8 cellular contexts compared by ENCODE assay signal in the genomic region with DNA sequence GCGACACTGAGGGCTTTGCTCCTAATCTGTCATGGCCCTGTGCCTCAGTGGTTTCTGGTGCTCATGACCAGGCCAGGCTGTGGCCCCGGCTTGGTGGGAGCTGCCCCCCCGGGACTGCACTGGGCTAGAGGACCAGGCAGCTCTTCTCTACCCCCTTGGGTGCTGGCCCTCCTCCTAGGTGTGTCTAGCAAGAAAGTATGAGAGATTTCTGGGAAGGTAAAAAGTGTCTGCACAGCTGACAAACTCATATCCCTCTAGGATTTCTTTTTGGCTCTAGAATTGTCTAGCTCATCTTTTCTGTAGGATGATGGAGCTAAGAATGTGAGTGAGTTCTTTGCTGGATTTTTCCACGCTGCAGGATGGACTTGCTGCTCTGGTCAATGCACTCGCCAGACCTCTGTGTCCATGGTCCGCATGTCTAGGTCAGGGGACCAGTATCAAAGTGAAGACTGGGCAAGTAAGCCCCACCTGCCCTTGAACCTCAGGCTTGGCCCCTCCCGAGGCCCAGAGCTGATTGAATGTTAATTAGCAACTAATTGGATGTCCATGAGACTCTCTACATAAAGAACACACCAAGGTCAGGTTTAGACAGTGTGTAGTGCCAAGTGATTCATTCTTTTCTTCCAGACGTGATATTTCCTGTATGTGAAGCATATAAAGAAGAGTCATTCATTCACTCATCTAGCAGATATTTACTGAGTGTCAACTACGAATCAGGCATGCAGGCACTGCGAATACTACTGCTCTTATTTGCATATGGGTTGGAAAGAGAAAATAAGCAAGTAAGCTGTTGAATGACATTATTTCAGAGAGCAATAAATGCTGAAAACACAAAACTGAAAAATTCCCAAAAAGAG. TPM values are rescaled to one million over a fixed set of nuclear protein-coding genes. Genes with fewer than 3 reads are reported as not detected.
DNase-seq lines count a peak whose midpoint lies in the region; ATAC-seq, FAIRE-seq and TF ChIP-seq lines count a peak whose summit lies in the region.

No MANE protein-coding gene starts in this region.

- intact Hi-C loops in HCT116 (cut with micrococcal nuclease): loop anchor here (5.0 kb wide), 1 partner anchor 39 kb away; no protein-coding TSS in a partner anchor
- intact Hi-C loops in HepG2 (cut with micrococcal nuclease; ENCODE audit: unreplicated experiment): loop anchor here (1.0 to 2.0 kb wide), 3 partner anchors 19 to 41 kb away; no protein-coding TSS in a partner anchor

- CTCF ChIA-PET in AG04449 (lab: Yijun Ruan, JAX): interaction anchor here (0.7 to 6.4 kb wide), 10 partner anchors 20 to 232 kb away, joined by 3 to 77 read pairs (median 4); no protein-coding TSS in a partner anchor
- CTCF ChIA-PET in HCT116 (lab: Charles Lee): interaction anchor here (0.7 to 5.3 kb wide), 3 partner anchors 20 to 46 kb away, joined by 3 to 51 read pairs (median 4); no protein-coding TSS in a partner anchor
- CTCF ChIA-PET in HepG2 (lab: Yijun Ruan, JAX; ENCODE audit: low intra/inter-chr PET ratio, low total read pairs): no interaction called here

- ATAC-seq in HCT116 (peak; percentile 26), HepG2 (peak; percentile 9), GM19455 (IDR thresholded peaks at IDR 0.05; ENCODE audit: unreplicated experiment) (no peak)
- ATAC-seq in activated naive CD8-positive, alpha-beta T cell treated with anti-CD3 and anti-CD28 coated beads, Interleukin-2, amount 50 U/mL, for 24 hours: peak; percentile 80

- peak overlapping the region; percentile 86 for H3K27ac Mint-ChIP-seq in activated naive CD8-positive, alpha-beta T cell treated with anti-CD3 and anti-CD28 coated beads, Interleukin-2, amount 50 U/mL, for 24 hours

- peak overlapping the region; percentile 81 for H3K4me3 Mint-ChIP-seq in activated naive CD8-positive, alpha-beta T cell treated with anti-CD3 and anti-CD28 coated beads, Interleukin-2, amount 50 U/mL, for 24 hours

- 22% methylated on average over 9 of the region's 10 CpGs for WGBS in HepG2 (ENCODE audit: low lambda C conversion rate)
- 53% methylated on average over 10 of the region's 10 CpGs for WGBS in urinary bladder

- in situ Hi-C loops in HepG2 (cut with HindIII; ENCODE audit: extremely low pct_ligation_motif_present, low pct_unique_long_range_greater_than_20kb): no loop called here

- H3K9ac ChIP-seq in HCT116 (ENCODE audit: low read length): peak overlapping the region; percentile 77
- peak overlapping the region; percentile 74 for H3K9ac ChIP-seq in HepG2 (ENCODE audit: insufficient read depth, low read depth, low read length)

- H2AFZ ChIP-seq in HCT116 (ENCODE audit: low read depth, low read length, poor library complexity, severe bottlenecking) (no peak overlapping the region), HepG2 (ENCODE audit: low read length) (no peak overlapping the region)

- no TSS peak for BruUV-seq in HCT116 (replicated peaks; lab: Mats Ljungman, UMichigan)
- BruUV-seq in HepG2 (replicated peaks; lab: Mats Ljungman, UMichigan): no TSS peak

- DNase-seq in AG04449 (ENCODE audit: low read depth, low spot score) (no peak), HCT116 (ENCODE audit: low read depth, low spot score) (no peak), HepG2 (ENCODE audit: low spot score) (no peak), NCI-H146 (lab: John Stamatoyannopoulos, UW) (no peak), pons (ENCODE audit: low spot score) (no peak)
- DNase-seq in activated naive CD8-positive, alpha-beta T cell treated with anti-CD3 and anti-CD28 coated beads, Interleukin-2, amount 50 U/mL, for 24 hours: no peak

- no peaks in the 10 kb centered on the region for H3K36me3 Mint-ChIP-seq in activated naive CD8-positive, alpha-beta T cell treated with anti-CD3 and anti-CD28 coated beads, Interleukin-2, amount 50 U/mL, for 24 hours (ENCODE audit: low read depth)

- no peak for TF ChIP-seq RAD21 in HCT116 (IDR thresholded peaks at IDR 0.05; ENCODE audit: low read depth)
- no peak for TF ChIP-seq RAD21 in HepG2 (CRISPR knock-in tag; IDR thresholded peaks at IDR 0.05)

- H3K36me3 ChIP-seq in HCT116 (ENCODE audit: control insufficient read depth in 1 of 2, insufficient read depth in 2 of 2, low read length in 2 of 2) (no peaks in the 10 kb centered on the region), HepG2 (replicated peaks in 1 of 2; ENCODE audit: control insufficient read depth in 1 of 2, insufficient read depth in 2 of 2, low read length in 2 of 2) (no peaks in the 10 kb centered on the region), urinary bladder (ENCODE audit: insufficient read depth) (no peaks in the 10 kb centered on the region)

- TF ChIP-seq CTCF in AG04449 (IDR thresholded peaks at IDR 0.05; ENCODE audit: insufficient read depth, low read length, missing control alignments) (no peak), HCT116 (IDR thresholded peaks at IDR 0.05 in 2 of 3, conservative IDR thresholded peaks at IDR 0.05 in 1 of 3; ENCODE audit: borderline replicate concordance in 1 of 3, insufficient read depth in 1 of 3, low read depth in 2 of 3, low read length in 2 of 3) (no peak), HepG2 (CRISPR knock-in tag; IDR thresholded peaks at IDR 0.05) (no peak)

- no peaks in the 10 kb centered on the region for H3K9me2 ChIP-seq in HCT116 (ENCODE audit: insufficient read depth)

- FAIRE-seq in HepG2 (lab: Jason Lieb, UNC): no peak

- POLR2A ChIA-PET in AG04449 (lab: Yijun Ruan, JAX): no interaction called here
- POLR2A ChIA-PET in HCT116 (lab: Charles Lee): interaction anchor here (0.6 to 1.0 kb wide), 2 partner anchors 20 to 41 kb away, joined by 3 read pairs; no protein-coding TSS in a partner anchor
- POLR2A ChIA-PET in HepG2 (lab: Yijun Ruan, JAX): interaction anchor here (0.7 to 5.3 kb wide), 9 partner anchors 8 to 41 kb away, joined by 3 to 103 read pairs (median 29); a partner anchor contains a TSS

- H3K27ac ChIP-seq in HCT116 (ENCODE audit: low read depth, low read length) (peak overlapping the region; percentile 80), HepG2 (ENCODE audit: extremely low read length, insufficient read depth, low read length) (peak overlapping the region; percentile 51), urinary bladder (ENCODE audit: low read depth) (peak overlapping the region; percentile 1)

- TF ChIP-seq EP300 in HepG2 (IDR thresholded peaks at IDR 0.05; ENCODE audit: low read depth in 2 of 2, low read length in 2 of 2) (no peak), HepG2 (CRISPR knock-in tag; IDR thresholded peaks at IDR 0.05; ENCODE audit: borderline replicate concordance) (no peak)

- no peaks in the 10 kb centered on the region for H3K9me3 ChIP-seq in HCT116 (ENCODE audit: control insufficient read depth in 1 of 2, insufficient read depth in 1 of 2, low read depth in 1 of 2, low read length in 2 of 2)
- H3K9me3 ChIP-seq in HepG2 (ENCODE audit: low read length): no peaks in the 10 kb centered on the region

- H3K27me3 ChIP-seq in HCT116 (ENCODE audit: insufficient read depth, low read length) (no peaks in the 10 kb centered on the region), HepG2 (ENCODE audit: control insufficient read depth in 1 of 2, insufficient read depth in 2 of 2, low read length in 2 of 2) (no peaks in the 10 kb centered on the region; a peak in 1 of 5 replicates)

- H4K20me1 ChIP-seq in HCT116 (ENCODE audit: insufficient read depth): no peaks in the 10 kb centered on the region
- H4K20me1 ChIP-seq in HepG2 (ENCODE audit: insufficient read depth, low read length): no peaks in the 10 kb centered on the region

- no peaks in the 10 kb centered on the region for H3K9me3 Mint-ChIP-seq in activated naive CD8-positive, alpha-beta T cell treated with anti-CD3 and anti-CD28 coated beads, Interleukin-2, amount 50 U/mL, for 24 hours

- H3K4me1 Mint-ChIP-seq in activated naive CD8-positive, alpha-beta T cell treated with anti-CD3 and anti-CD28 coated beads, Interleukin-2, amount 50 U/mL, for 24 hours: peaks cover 30% of the 10 kb centered on the region

- TF ChIP-seq POLR2A in HCT116 (IDR thresholded peaks at IDR 0.05; ENCODE audit: borderline replicate concordance, extremely low read depth, insufficient read depth, insufficient read length) (no peak), HepG2 (IDR thresholded peaks at IDR 0.05; ENCODE audit: insufficient read depth in 1 of 2, low read depth in 2 of 2, low read length in 2 of 2) (no peak)

- H3K4me1 ChIP-seq in HCT116 (ENCODE audit: control insufficient read depth in 1 of 2, insufficient read depth in 2 of 2, low read length in 2 of 2) (peaks cover 22 to 35% of the 10 kb centered on the region in 2 experiments; a peak in 3 of 4 replicates), HepG2 (ENCODE audit: insufficient read depth, low read length) (peaks cover 43% of the 10 kb centered on the region), urinary bladder (ENCODE audit: insufficient read depth) (no peaks in the 10 kb centered on the region)

- H3K79me2 ChIP-seq in HCT116 (ENCODE audit: insufficient read depth, low read length): no peaks in the 10 kb centered on the region
- H3K79me2 ChIP-seq in HepG2 (ENCODE audit: insufficient read depth, low read length): no peaks in the 10 kb centered on the region

- peak overlapping the region; percentile 100 for H3K4me2 ChIP-seq in HCT116 (ENCODE audit: low read length)
- H3K4me2 ChIP-seq in HepG2 (ENCODE audit: low read depth, low read length): peak overlapping the region; percentile 96

- H3K4me3 ChIP-seq in AG04449 (ENCODE audit: low read depth, low read length): peak overlapping the region; percentile 50
- peak overlapping the region; percentile 66 to 74 for H3K4me3 ChIP-seq in HCT116 (replicated peaks in 1 of 2; ENCODE audit: low read depth in 1 of 2, low read length in 2 of 2)
- H3K4me3 ChIP-seq in HepG2 (replicated peaks in 1 of 3; ENCODE audit: insufficient read depth in 1 of 3, low read depth in 2 of 3, low read length in 3 of 3): peak overlapping the region; percentile 56 to 82 (median 69)
- H3K4me3 ChIP-seq in urinary bladder (ENCODE audit: low read depth, low read length): peak overlapping the region; percentile 58

- H3K27me3 Mint-ChIP-seq in activated naive CD8-positive, alpha-beta T cell treated with anti-CD3 and anti-CD28 coated beads, Interleukin-2, amount 50 U/mL, for 24 hours: no peaks in the 10 kb centered on the region

- RAD21 ChIA-PET in HCT116 (lab: Charles Lee; ENCODE audit: low non-redundant PET in 1 of 2, low total read pairs in 2 of 2, uncharacterized antibody in 2 of 2, unreplicated experiment in 2 of 2): no interaction called here

RNA-seq across cellular contexts. Expression of a gene that starts 15.6 kb away (rescaled TPM):
- total RNA-seq in HCT116 (2021; ENCODE audit: unreplicated experiment) (12.6 TPM), HepG2 (2016; rRNA removed; fragmentation: Illumina TruSeq; extraction: Trizol) (8.6 and 9.4 TPM in 2 replicates), urinary bladder (9.7 TPM)
- polyA plus RNA-seq in HCT116 (2012): 7.4 and 8.1 TPM in 2 replicates
- 1.8 and 2.1 TPM in 2 replicates for total RNA-seq in HepG2 (2016; cell fraction: cytosol; rRNA removed; fragmentation: Illumina TruSeq; extraction: Trizol; ENCODE audit: low read depth)
- total RNA-seq in HepG2 (2016; cell fraction: insoluble cytoplasmic fraction; rRNA removed; fragmentation: Illumina TruSeq; extraction: Trizol): 6.4 and 9.6 TPM in 2 replicates
- 4.3 and 5.2 TPM in 2 replicates for total RNA-seq in HepG2 (2016; cell fraction: membrane; rRNA removed; fragmentation: Illumina TruSeq; extraction: Trizol)
- total RNA-seq in HepG2 (2016; cell fraction: nucleus; rRNA removed; fragmentation: Illumina TruSeq; extraction: Trizol): 10.2 and 10.4 TPM in 2 replicates
- polyA plus RNA-seq in HepG2 (2011; rRNA removed) (5.8 and 9.1 TPM in 2 replicates), urinary bladder (6.3 TPM)
- 4.3 and 4.7 TPM in 2 replicates for polyA plus RNA-seq in HepG2 (2011; cell fraction: cytosol; rRNA removed)
- 34.6 and 36.0 TPM in 2 replicates for polyA plus RNA-seq in HepG2 (2011; cell fraction: nucleus; rRNA removed)
- 9.7 and 12.9 TPM in 2 replicates for polyA plus RNA-seq in HepG2 (2012)
- 1.3 TPM in 2 replicates for polyA plus RNA-seq in HepG2 (2016; cell fraction: cytosol; fragmentation: Illumina TruSeq; extraction: Trizol; ENCODE audit: low read depth)
- 4.3 and 6.8 TPM in 2 replicates for polyA plus RNA-seq in HepG2 (2016; cell fraction: insoluble cytoplasmic fraction; fragmentation: Illumina TruSeq; extraction: Trizol; ENCODE audit: low read depth)
- 3.3 TPM in 2 replicates for polyA plus RNA-seq in HepG2 (2016; cell fraction: membrane; fragmentation: Illumina TruSeq; extraction: Trizol; ENCODE audit: low read depth)
- polyA plus RNA-seq in HepG2 (2016; cell fraction: nucleus; fragmentation: Illumina TruSeq; extraction: Trizol; ENCODE audit: insufficient read depth, low read depth): 14.7 and 15.0 TPM in 2 replicates
- polyA minus RNA-seq in HepG2 (2011; rRNA and poly(A)+ RNA removed; ENCODE audit: low replicate concordance): 3.6 and 13.9 TPM in 2 replicates
- 5.2 and 5.3 TPM in 2 replicates for polyA minus RNA-seq in HepG2 (2011; cell fraction: cytosol; rRNA and poly(A)+ RNA removed)
- polyA minus RNA-seq in HepG2 (2011; cell fraction: nucleus; rRNA and poly(A)+ RNA removed): 11.6 and 16.2 TPM in 2 replicates

RNA-seq across cellular contexts. Expression of a gene that starts 30.7 kb away (rescaled TPM):
- total RNA-seq in HCT116 (2021; ENCODE audit: unreplicated experiment): 0.25 TPM
- polyA plus RNA-seq in HCT116 (2012): 0.25 and 0.26 TPM in 2 replicates
- total RNA-seq in HepG2 (2016; rRNA removed; fragmentation: Illumina TruSeq; extraction: Trizol): 21.1 and 21.2 TPM in 2 replicates
- 6.3 and 8.3 TPM in 2 replicates for total RNA-seq in HepG2 (2016; cell fraction: cytosol; rRNA removed; fragmentation: Illumina TruSeq; extraction: Trizol; ENCODE audit: low read depth)
- total RNA-seq in HepG2 (2016; cell fraction: insoluble cytoplasmic fraction; rRNA removed; fragmentation: Illumina TruSeq; extraction: Trizol): 21.0 and 24.7 TPM in 2 replicates
- 18.1 and 19.8 TPM in 2 replicates for total RNA-seq in HepG2 (2016; cell fraction: membrane; rRNA removed; fragmentation: Illumina TruSeq; extraction: Trizol)
- 16.3 and 16.9 TPM in 2 replicates for total RNA-seq in HepG2 (2016; cell fraction: nucleus; rRNA removed; fragmentation: Illumina TruSeq; extraction: Trizol)
- 101 and 142 TPM in 2 replicates for polyA plus RNA-seq in HepG2 (2011; rRNA removed)
- polyA plus RNA-seq in HepG2 (2011; cell fraction: cytosol; rRNA removed): 92.3 and 115 TPM in 2 replicates
- polyA plus RNA-seq in HepG2 (2011; cell fraction: nucleus; rRNA removed): 29.8 and 45.4 TPM in 2 replicates
- 96.1 and 98.3 TPM in 2 replicates for polyA plus RNA-seq in HepG2 (2012)
- 12.2 and 14.7 TPM in 2 replicates for polyA plus RNA-seq in HepG2 (2016; cell fraction: cytosol; fragmentation: Illumina TruSeq; extraction: Trizol; ENCODE audit: low read depth)
- polyA plus RNA-seq in HepG2 (2016; cell fraction: insoluble cytoplasmic fraction; fragmentation: Illumina TruSeq; extraction: Trizol; ENCODE audit: low read depth): 46.6 and 48.4 TPM in 2 replicates
- 32.1 and 33.8 TPM in 2 replicates for polyA plus RNA-seq in HepG2 (2016; cell fraction: membrane; fragmentation: Illumina TruSeq; extraction: Trizol; ENCODE audit: low read depth)
- 23.4 and 24.9 TPM in 2 replicates for polyA plus RNA-seq in HepG2 (2016; cell fraction: nucleus; fragmentation: Illumina TruSeq; extraction: Trizol; ENCODE audit: insufficient read depth, low read depth)
- polyA minus RNA-seq in HepG2 (2011; rRNA and poly(A)+ RNA removed; ENCODE audit: low replicate concordance): 0.42 and 94.0 TPM in 2 replicates
- 35.5 and 37.1 TPM in 2 replicates for polyA minus RNA-seq in HepG2 (2011; cell fraction: cytosol; rRNA and poly(A)+ RNA removed)
- 29.4 and 42.8 TPM in 2 replicates for polyA minus RNA-seq in HepG2 (2011; cell fraction: nucleus; rRNA and poly(A)+ RNA removed)
- 6.7 TPM for total RNA-seq in urinary bladder
- polyA plus RNA-seq in urinary bladder: 4.9 TPM

Comparison
In these comparisons a context has a peak if more than half of its experiments do, and no peak if none do; other contexts are left out.
1. H3K27ac ChIP-seq: peak in every context shown above with its lines; median percentile 80 in HCT116; 51 in HepG2; 1 in urinary bladder.